23 cellular contexts compared by ENCODE assay signal in genomic region chr2:231088779-231089178, GRCh38. TPM values are rescaled to one million over a fixed set of nuclear protein-coding genes. Genes with fewer than 3 reads are reported as not detected.
"Had no signal": no experiment of that assay in that cellular context is flagged by ENCODE, and none has a peak within 500 bp of the region (broad histone marks: within the 10 kb centered on the region; RNA-seq: fewer than 3 reads in every experiment).

No MANE protein-coding gene starts in this region.

- H3K27me3 Mint-ChIP-seq: naive thymus-derived CD4-positive, alpha-beta T cell had no signal

- H3K4me1 ChIP-seq: psoas muscle had no signal

- DNase-seq: cortex of kidney; dorsolateral prefrontal cortex; effector CD8-positive, alpha-beta T cell; gastrocnemius medialis; kidney; left cardiac atrium; left ventricle myocardium superior; mesendoderm; naive thymus-derived CD4-positive, alpha-beta T cell; nephron progenitor cell; psoas muscle; retina; stimulated activated CD4-positive, alpha-beta T cell treated with anti-CD3 and anti-CD28 coated beads, Interleukin-2, amount 100 ng/mL, for 24 hours; stimulated activated CD4-positive, alpha-beta T cell treated with anti-CD3 and anti-CD28 coated beads, Interleukin-4, amount 100 ng/mL, for 4 hours; stimulated activated naive CD4-positive, alpha-beta T cell; stomach; substantia nigra; trophoblast cell had no signal

- ATAC-seq: gastrocnemius medialis; left cardiac atrium; left ventricle myocardium superior; naive thymus-derived CD4-positive, alpha-beta T cell; psoas muscle; sciatic nerve had no signal

- H3K4me3 Mint-ChIP-seq: naive thymus-derived CD4-positive, alpha-beta T cell; nephron progenitor cell had no signal

- H3K27me3 ChIP-seq: dorsolateral prefrontal cortex, gastrocnemius medialis, stomach had no signal

- H3K4me3 ChIP-seq: dorsolateral prefrontal cortex, gastrocnemius medialis, psoas muscle, stomach, thoracic aorta had no signal

- H3K27ac Mint-ChIP-seq: naive thymus-derived CD4-positive, alpha-beta T cell; nephron progenitor cell had no signal

- H3K4me1 Mint-ChIP-seq: naive thymus-derived CD4-positive, alpha-beta T cell; nephron progenitor cell had no signal

- H3K9me3 ChIP-seq: gastrocnemius medialis, psoas muscle, stomach, thoracic aorta had no signal

RNA-seq across cellular contexts. Expression of gene HTR2B, which starts 36.1 kb away (rescaled TPM):
- total RNA-seq: esophagus mucosa; naive thymus-derived CD4-positive, alpha-beta T cell had no signal

RNA-seq across cellular contexts. Expression of gene C2orf72, which starts 51.5 kb away (rescaled TPM):
- total RNA-seq: fibroblast of villous mesenchyme, osteoblast had no signal
- polyA plus RNA-seq: naive thymus-derived CD4-positive, alpha-beta T cell had no signal
